In genomic region chr17:76121932-76122383, GRCh38 we compare ENCODE assay signal across 6 cellular contexts.
DNase-seq lines count a peak whose midpoint lies in the region; ATAC-seq and TF ChIP-seq lines count a peak whose summit lies in the region.

No MANE protein-coding gene starts in this region.

- peak overlapping the region; percentile 85 for H3K4me2 ChIP-seq in OCI-LY3 (ENCODE audit: low read length)

- no peaks in the 10 kb centered on the region for H3K36me3 ChIP-seq in OCI-LY3 (replicated peaks; ENCODE audit: low read depth, low read length)
- no peaks in the 10 kb centered on the region for H3K36me3 ChIP-seq in iPS-15b (ENCODE audit: control insufficient read depth, insufficient read depth, low read length)

- CTCF ChIA-PET in AG04449 (lab: Yijun Ruan, JAX), result interaction anchor here (0.5 to 13.3 kb wide), 33 partner anchors 8 to 263 kb away, joined by 3 to 292 read pairs (median 4); partner anchors contain the start of genes EXOC7, FOXJ1 and RNF157

- H3K9me3 ChIP-seq in OCI-LY3 (ENCODE audit: insufficient read depth, low read length), result no peaks in the 10 kb centered on the region
- no peaks in the 10 kb centered on the region for H3K9me3 ChIP-seq in iPS-15b (ENCODE audit: control insufficient read depth, insufficient read depth, low read length)

- H3K4me1 ChIP-seq in OCI-LY3 (ENCODE audit: low read length) (peaks cover 3% of the 10 kb centered on the region; the same call in 1 of the 2 replicates), iPS-15b (ENCODE audit: control insufficient read depth, insufficient read depth, low read length) (peaks cover 7% of the 10 kb centered on the region)

- DNase-seq in AG04449 (ENCODE audit: low read depth, low spot score) (no peak), NCI-H1417 (lab: John Stamatoyannopoulos, UW) (no peak), AML-193 (lab: John Stamatoyannopoulos, UW) (no peak)

- no peaks in the 10 kb centered on the region for H4K20me1 ChIP-seq in OCI-LY3 (ENCODE audit: insufficient read depth, low read length)

- H3K27me3 ChIP-seq in OCI-LY3 (ENCODE audit: low read depth, low read length), result no peaks in the 10 kb centered on the region
- peaks cover 4% of the 10 kb centered on the region for H3K27me3 ChIP-seq in iPS-15b (ENCODE audit: control insufficient read depth, insufficient read depth, low read length)

- peak overlapping the region; percentile 69 for H3K9ac ChIP-seq in OCI-LY3 (ENCODE audit: low read length)
- no peak overlapping the region for H3K9ac ChIP-seq in iPS-15b (ENCODE audit: low read depth, low read length)

- H3K79me2 ChIP-seq in OCI-LY3 (ENCODE audit: low read length), result no peaks in the 10 kb centered on the region

- POLR2A ChIA-PET in AG04449 (lab: Yijun Ruan, JAX), result interaction anchor here (0.6 kb wide), 1 partner anchor 158 kb away, joined by 3 read pairs; no protein-coding TSS in a partner anchor

- TF ChIP-seq CTCF in AG04449 (IDR thresholded peaks at IDR 0.05; ENCODE audit: insufficient read depth, low read length, missing control alignments), result no peak
- TF ChIP-seq CTCF in OCI-LY3 (IDR thresholded peaks at IDR 0.05; ENCODE audit: low read depth, low read length), result no peak

- H3K4me3 ChIP-seq in AG04449 (ENCODE audit: low read depth, low read length), result peak overlapping the region; percentile 23
- peak overlapping the region; percentile 68 for H3K4me3 ChIP-seq in OCI-LY3 (ENCODE audit: low read length)
- peak overlapping the region; percentile 30 for H3K4me3 ChIP-seq in iPS-15b (ENCODE audit: low read depth, low read length)

- H3K27ac ChIP-seq in OCI-LY3 (ENCODE audit: low read length), result no peak overlapping the region

- ATAC-seq in HG02981 (IDR thresholded peaks at IDR 0.05; ENCODE audit: unreplicated experiment), result no peak

- peak overlapping the region; percentile 87 for H2AFZ ChIP-seq in OCI-LY3 (ENCODE audit: low read depth, low read length)
